12 cellular contexts compared by ENCODE assay signal in the genomic region with DNA sequence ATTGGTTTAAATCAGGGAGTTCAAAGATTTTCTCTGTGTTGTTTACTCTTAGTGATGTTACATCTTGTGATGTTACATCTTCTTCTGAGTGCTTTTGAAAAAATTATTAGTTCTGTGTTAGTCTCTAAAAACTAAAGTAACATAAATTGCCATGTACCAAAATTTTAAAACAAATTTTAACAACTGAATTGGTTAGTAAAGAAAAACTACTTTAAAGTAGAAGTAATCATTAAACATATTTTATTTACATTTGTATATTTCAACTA. TPM values are rescaled to one million over a fixed set of nuclear protein-coding genes. Genes with fewer than 3 reads are reported as not detected.
A peak's percentile ranks its signal among the peaks of the same experiment; 100 is the strongest.
DNase-seq lines count a peak whose midpoint lies in the region; ATAC-seq and TF ChIP-seq lines count a peak whose summit lies in the region.
"Had no signal": no experiment of that assay in that cellular context is flagged by ENCODE, and none has a peak within 500 bp of the region (broad histone marks: within the 10 kb centered on the region; RNA-seq: fewer than 3 reads in every experiment).

No MANE protein-coding gene starts in this region.

- H3K36me3 ChIP-seq in ACC112 (ENCODE audit: insufficient read depth, low read length) (no peaks in the 10 kb centered on the region), HEK293 (ENCODE audit: control insufficient read depth in 2 of 2, insufficient read depth in 1 of 2, low read length in 2 of 2) (no peaks in the 10 kb centered on the region), Panc1 (ENCODE audit: control insufficient read depth, insufficient read depth, low read length) (no peaks in the 10 kb centered on the region; the same call in 1 of the 2 replicates)

- intact Hi-C loops in Panc1 (cut with micrococcal nuclease; ENCODE audit: unreplicated experiment): loop anchor here (10.0 kb wide), 1 partner anchor 201 kb away; no protein-coding TSS in a partner anchor

- peaks cover 47% of the 10 kb centered on the region for H3K27me3 ChIP-seq in ACC112 (ENCODE audit: insufficient read depth, low read length)
- no peaks in the 10 kb centered on the region for H3K27me3 ChIP-seq in Panc1 (ENCODE audit: control insufficient read depth, insufficient read depth, low read length)

- no peak for DNase-seq in Panc1 (ENCODE audit: low read depth, low spot score)
- DNase-seq in glutamatergic neuron: no peak
- no peak for DNase-seq in NCI-H345 treated with DMSO at 0.1 percent for 48 hours (lab: John Stamatoyannopoulos, UW; ENCODE audit: unreplicated experiment)
- DNase-seq in putamen (ENCODE audit: low spot score): no peak
- no peak for DNase-seq in activated T-cell treated with anti-CD3 and anti-CD28 coated beads, Interleukin-2, amount 50 U/mL, for 1 hour
- DNase-seq: activated CD8-positive, alpha-beta T cell treated with anti-CD3 and anti-CD28 coated beads, Interleukin-2, amount 10 ng/mL, durations not matched to agents 7 days and 5 days; activated effector memory CD4-positive, alpha-beta T cell treated with Interleukin-2 at 50 U/mL for 16 hours; DMS153; effector CD8-positive, alpha-beta T cell had no signal

- H3K4me1 Mint-ChIP-seq in glutamatergic neuron (ENCODE audit: low read depth, unreplicated experiment): peaks cover 23% of the 10 kb centered on the region

- H3K36me3 Mint-ChIP-seq in glutamatergic neuron (ENCODE audit: unreplicated experiment): no peaks in the 10 kb centered on the region

- H3K4me1 ChIP-seq in ACC112 (ENCODE audit: control insufficient read depth, insufficient read depth, low read length, unreplicated experiment) (peaks cover 17% of the 10 kb centered on the region), HEK293 (ENCODE audit: control insufficient read depth, insufficient read depth, low read length) (peaks cover 28% of the 10 kb centered on the region), Panc1 (ENCODE audit: control insufficient read depth, insufficient read depth, low read length) (peaks cover 25% of the 10 kb centered on the region)

- CTCF ChIA-PET in HEK293 (lab: Yijun Ruan, JAX): no interaction called here
- CTCF ChIA-PET in Panc1 (lab: Charles Lee): no interaction called here

- H3K4me3 Mint-ChIP-seq in glutamatergic neuron (ENCODE audit: unreplicated experiment): peak overlapping the region; percentile 93

- peaks cover under 1% of the 10 kb centered on the region for H3K27me3 Mint-ChIP-seq in glutamatergic neuron (ENCODE audit: unreplicated experiment)

- POLR2A ChIA-PET in HEK293 (lab: Yijun Ruan, JAX) (interaction anchor here (1.8 kb wide), 1 partner anchor 10 kb away, joined by 7 read pairs; no protein-coding TSS in a partner anchor), Panc1 (lab: Charles Lee) (no interaction called here)

- H3K4me3 ChIP-seq in ACC112 (ENCODE audit: low read depth, low read length) (peak overlapping the region; percentile 96), HEK293 (ENCODE audit: low read depth, low read length) (peak overlapping the region; percentile 62), Panc1 (ENCODE audit: low read depth in 2 of 2, low read length in 2 of 2) (peak overlapping the region in 1 of 2 experiments; percentile 98; a peak in 3 of 4 replicates)

- H3K79me2 ChIP-seq in ACC112 (ENCODE audit: control insufficient read depth, insufficient read depth, low read length, unreplicated experiment): peaks cover 14% of the 10 kb centered on the region

- H2AFZ ChIP-seq in ACC112 (ENCODE audit: low read length, unreplicated experiment): no peak overlapping the region

- no TSS peak for BruUV-seq in Panc1 (replicated peaks; lab: Mats Ljungman, UMichigan)

- ATAC-seq in Panc1 (no peak), HG03039 (IDR thresholded peaks at IDR 0.05; ENCODE audit: unreplicated experiment) (no peak)
- ATAC-seq: activated CD8-positive, alpha-beta T cell treated with anti-CD3 and anti-CD28 coated beads, Interleukin-2, amount 10 ng/mL, durations not matched to agents 7 days and 5 days had no signal

- H3K27ac ChIP-seq in ACC112 (ENCODE audit: low read depth, low read length) (no peak overlapping the region), HEK293 (ENCODE audit: extremely low read depth, low read depth, low read length) (no peak overlapping the region), Panc1 (ENCODE audit: low read length) (peak overlapping the region; percentile 100; the same call in 1 of the 2 replicates)

- peak overlapping the region; percentile 93 for H3K27ac Mint-ChIP-seq in glutamatergic neuron (ENCODE audit: unreplicated experiment)
- H3K27ac Mint-ChIP-seq: activated CD8-positive, alpha-beta T cell treated with anti-CD3 and anti-CD28 coated beads, Interleukin-2, amount 10 ng/mL, durations not matched to agents 7 days and 5 days had no signal

- peaks cover 14% of the 10 kb centered on the region for H3K9me3 Mint-ChIP-seq in glutamatergic neuron (ENCODE audit: unreplicated experiment)

- H3K9me3 ChIP-seq in HEK293 (ENCODE audit: control insufficient read depth, insufficient read depth, low read depth, low read length): no peaks in the 10 kb centered on the region
- no peaks in the 10 kb centered on the region for H3K9me3 ChIP-seq in Panc1 (ENCODE audit: control insufficient read depth, insufficient read depth, low read depth, low read length)

- in situ Hi-C loops in Panc1 (cut with HindIII; ENCODE audit: low pct_unique_long_range_greater_than_20kb, low sequenced_read_pairs): no loop called here

- TF ChIP-seq CTCF in HEK293 (tag by site-specific recombination; IDR thresholded peaks at IDR 0.05) (no peak), Panc1 (IDR thresholded peaks at IDR 0.05) (no peak), glutamatergic neuron (IDR thresholded peaks at IDR 0.05; ENCODE audit: partially characterized antibody, unreplicated experiment) (no peak)

TF ChIP-seq in HEK293, 187 proteins besides CTCF, POLR2A, EP300 and RAD21:
- no peak for TF ChIP-seq ZNF660 (tag by site-specific recombination; IDR thresholded peaks at IDR 0.05)
- TF ChIP-seq, protein P1, sequence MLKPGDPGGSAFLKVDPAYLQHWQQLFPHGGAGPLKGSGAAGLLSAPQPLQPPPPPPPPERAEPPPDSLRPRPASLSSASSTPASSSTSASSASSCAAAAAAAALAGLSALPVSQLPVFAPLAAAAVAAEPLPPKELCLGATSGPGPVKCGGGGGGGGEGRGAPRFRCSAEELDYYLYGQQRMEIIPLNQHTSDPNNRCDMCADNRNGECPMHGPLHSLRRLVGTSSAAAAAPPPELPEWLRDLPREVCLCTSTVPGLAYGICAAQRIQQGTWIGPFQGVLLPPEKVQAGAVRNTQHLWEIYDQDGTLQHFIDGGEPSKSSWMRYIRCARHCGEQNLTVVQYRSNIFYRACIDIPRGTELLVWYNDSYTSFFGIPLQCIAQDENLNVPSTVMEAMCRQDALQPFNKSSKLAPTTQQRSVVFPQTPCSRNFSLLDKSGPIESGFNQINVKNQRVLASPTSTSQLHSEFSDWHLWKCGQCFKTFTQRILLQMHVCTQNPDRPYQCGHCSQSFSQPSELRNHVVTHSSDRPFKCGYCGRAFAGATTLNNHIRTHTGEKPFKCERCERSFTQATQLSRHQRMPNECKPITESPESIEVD (tag by site-specific recombination; IDR thresholded peaks at IDR 0.05): peak; percentile 84

RNA-seq across cellular contexts. Expression of gene IGF2BP3, which starts 5.2 kb away (rescaled TPM):
- total RNA-seq in Panc1 (2021; ENCODE audit: unreplicated experiment) (80.2 TPM), glutamatergic neuron (ENCODE audit: unreplicated experiment) (47.0 TPM)
- polyA plus RNA-seq in Panc1 (2012; ENCODE audit: insufficient read length): 47.4 TPM

RNA-seq across cellular contexts. Expression of gene TRA2A, which starts 56.3 kb away (rescaled TPM):
- 106 TPM for total RNA-seq in Panc1 (2021; ENCODE audit: unreplicated experiment)
- 63.3 TPM for polyA plus RNA-seq in Panc1 (2012; ENCODE audit: insufficient read length)
- 108 TPM for total RNA-seq in glutamatergic neuron (ENCODE audit: unreplicated experiment)
